1 cellular context compared by ENCODE assay signal in genomic region chr16:85610059-85610445, GRCh38.
TF ChIP-seq lines count a peak whose summit lies in the region.

No MANE protein-coding gene starts in this region.

TF ChIP-seq in SK-N-SH treated with all-trans-retinoic acid at 6 μM for 48 hours, 23 proteins besides CTCF, POLR2A, EP300 and RAD21 (continued from another document):
- TF ChIP-seq OSR1 (CRISPR knock-in tag; IDR thresholded peaks at IDR 0.05), result no peak
- TF ChIP-seq ZNF565 (CRISPR knock-in tag; conservative IDR thresholded peaks at IDR 0.05; ENCODE audit: low read depth), result no peak
- no peak for TF ChIP-seq GLIS3 (CRISPR knock-in tag; IDR thresholded peaks at IDR 0.05)
- TF ChIP-seq ESRRG (CRISPR knock-in tag; IDR thresholded peaks at IDR 0.05), result no peak
- TF ChIP-seq, protein P1, sequence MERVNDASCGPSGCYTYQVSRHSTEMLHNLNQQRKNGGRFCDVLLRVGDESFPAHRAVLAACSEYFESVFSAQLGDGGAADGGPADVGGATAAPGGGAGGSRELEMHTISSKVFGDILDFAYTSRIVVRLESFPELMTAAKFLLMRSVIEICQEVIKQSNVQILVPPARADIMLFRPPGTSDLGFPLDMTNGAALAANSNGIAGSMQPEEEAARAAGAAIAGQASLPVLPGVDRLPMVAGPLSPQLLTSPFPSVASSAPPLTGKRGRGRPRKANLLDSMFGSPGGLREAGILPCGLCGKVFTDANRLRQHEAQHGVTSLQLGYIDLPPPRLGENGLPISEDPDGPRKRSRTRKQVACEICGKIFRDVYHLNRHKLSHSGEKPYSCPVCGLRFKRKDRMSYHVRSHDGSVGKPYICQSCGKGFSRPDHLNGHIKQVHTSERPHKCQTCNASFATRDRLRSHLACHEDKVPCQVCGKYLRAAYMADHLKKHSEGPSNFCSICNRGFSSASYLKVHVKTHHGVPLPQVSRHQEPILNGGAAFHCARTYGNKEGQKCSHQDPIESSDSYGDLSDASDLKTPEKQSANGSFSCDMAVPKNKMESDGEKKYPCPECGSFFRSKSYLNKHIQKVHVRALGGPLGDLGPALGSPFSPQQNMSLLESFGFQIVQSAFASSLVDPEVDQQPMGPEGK (CRISPR knock-in tag; IDR thresholded peaks at IDR 0.05; ENCODE audit: borderline replicate concordance), result no peak
TF ChIP-seq in SK-N-SH treated with all-trans-retinoic acid at 6 μM for 48 hours: peak in this region for 0.
